Comparison of ENCODE assay signal across 1 cellular context in the genomic region with DNA sequence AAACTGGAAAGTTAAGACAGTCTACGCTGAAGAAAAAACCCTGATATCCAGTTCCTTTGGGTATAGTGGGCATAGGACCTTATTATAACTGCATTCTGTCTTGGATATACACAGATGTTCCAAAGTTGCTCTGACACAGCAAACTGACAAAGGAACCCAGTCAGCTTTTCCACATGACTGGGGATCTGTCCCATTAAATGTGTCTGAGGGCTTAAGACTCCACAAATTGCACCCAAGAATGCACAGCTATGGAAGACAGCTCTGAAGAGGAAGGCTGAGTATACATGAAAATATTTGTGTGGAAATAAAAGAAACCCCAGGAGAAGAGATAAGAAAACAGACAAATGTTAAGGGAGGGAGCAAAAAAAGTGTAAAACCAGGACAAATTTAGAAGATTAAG.
TF ChIP-seq lines count a peak whose summit lies in the region.

No MANE protein-coding gene starts in this region.

TF ChIP-seq in WTC11, 78 proteins besides CTCF, POLR2A, EP300 and RAD21 (continued from another document):
- TF ChIP-seq MLX (CRISPR knock-in tag; IDR thresholded peaks at IDR 0.05): no peak
- no peak for TF ChIP-seq ZNF121 (CRISPR knock-in tag; IDR thresholded peaks at IDR 0.05)
- TF ChIP-seq, protein P1, sequence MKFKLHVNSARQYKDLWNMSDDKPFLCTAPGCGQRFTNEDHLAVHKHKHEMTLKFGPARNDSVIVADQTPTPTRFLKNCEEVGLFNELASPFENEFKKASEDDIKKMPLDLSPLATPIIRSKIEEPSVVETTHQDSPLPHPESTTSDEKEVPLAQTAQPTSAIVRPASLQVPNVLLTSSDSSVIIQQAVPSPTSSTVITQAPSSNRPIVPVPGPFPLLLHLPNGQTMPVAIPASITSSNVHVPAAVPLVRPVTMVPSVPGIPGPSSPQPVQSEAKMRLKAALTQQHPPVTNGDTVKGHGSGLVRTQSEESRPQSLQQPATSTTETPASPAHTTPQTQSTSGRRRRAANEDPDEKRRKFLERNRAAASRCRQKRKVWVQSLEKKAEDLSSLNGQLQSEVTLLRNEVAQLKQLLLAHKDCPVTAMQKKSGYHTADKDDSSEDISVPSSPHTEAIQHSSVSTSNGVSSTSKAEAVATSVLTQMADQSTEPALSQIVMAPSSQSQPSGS (CRISPR knock-in tag; IDR thresholded peaks at IDR 0.05; ENCODE audit: borderline replicate concordance, low read depth): no peak
